Comparison of ENCODE assay signal across 23 cellular contexts in genomic region chr7:128875523-128875948, GRCh38. TPM values are rescaled to one million over a fixed set of nuclear protein-coding genes. Genes with fewer than 3 reads are reported as not detected.
DNase-seq lines count a peak whose midpoint lies in the region; ATAC-seq, FAIRE-seq and TF ChIP-seq lines count a peak whose summit lies in the region.
"Had no signal": no experiment of that assay in that cellular context is flagged by ENCODE, and none has a peak within 500 bp of the region (broad histone marks: within the 10 kb centered on the region; RNA-seq: fewer than 3 reads in every experiment).

No MANE protein-coding gene starts in this region.

- 0 out of 4 replicates have a peak overlapping the region, but pooled peaks of 1 of the 2 experiments have one; percentile 26 for H3K9ac ChIP-seq in K562 (ENCODE audit: insufficient read depth in 1 of 2, low read depth in 2 of 2, low read length in 2 of 2)
- H3K9ac ChIP-seq: BLaER1, GM23248 had no signal

- H3K36me3 ChIP-seq in K562 (ENCODE audit: control insufficient read depth, insufficient read depth, low read length) (no peaks in the 10 kb centered on the region), osteoblast (ENCODE audit: insufficient read depth, low read length) (no peaks in the 10 kb centered on the region), aorta (ENCODE audit: control insufficient read depth in 1 of 2, insufficient read depth in 2 of 2, low read length in 1 of 2) (no peaks in the 10 kb centered on the region)
- H3K36me3 ChIP-seq: BLaER1 had no signal

- no peak for TF ChIP-seq POLR2A in K562 (conservative IDR thresholded peaks at IDR 0.05)

- WGBS in right cardiac atrium = 53% methylated on average over 8 of the region's 8 CpGs
- 16% methylated on average over 8 of the region's 8 CpGs for WGBS in K562 (ENCODE audit: insufficient coverage, low coverage, missing lambda C conversion rate)
- WGBS in aorta, 2 donors = 74 to 78% methylated on average over 8 of the region's 8 CpGs

- H3K4me2 ChIP-seq in K562 (ENCODE audit: insufficient read depth, low read length) (no peak overlapping the region), osteoblast (ENCODE audit: insufficient read depth, low read length) (no peak overlapping the region)
- H3K4me2 ChIP-seq: BLaER1 had no signal

- DNase-seq in right cardiac atrium (peak in 2 of 3 donors; percentile 2 to 25), left cardiac atrium (no peak), K562 (ENCODE audit: extremely low read depth in 1 of 4, low spot score in 3 of 4) (no peak), osteoblast (ENCODE audit: insufficient read length, low spot score, missing footprints) (peak; percentile 21), aorta (peak; percentile 16 to 36), mucosa of gallbladder (ENCODE audit: low spot score) (no peak), MCF 10A (ENCODE audit: unreplicated experiment) (no peak)
- DNase-seq: Caco-2; CD4-positive, alpha-beta T cell; DMS 273 treated with DMSO at 0.1 percent for 48 hours; DND-41; GM23248; H9; IMR-90; MV-4-11; NCI-H446 treated with DMSO at 0.1 percent for 48 hours; PC-3; SHP77 treated with DMSO at 0.1 percent for 48 hours had no signal

- no peaks in the 10 kb centered on the region; the same call in 1 of the 2 replicates for H4K20me1 ChIP-seq in K562 (replicated peaks; ENCODE audit: control insufficient read depth, insufficient read depth, low read length)
- no peaks in the 10 kb centered on the region for H4K20me1 ChIP-seq in osteoblast (ENCODE audit: insufficient read depth, low read length)

- H3K27me3 ChIP-seq in right cardiac atrium (ENCODE audit: control insufficient read depth, insufficient read depth) (no peaks in the 10 kb centered on the region), K562 (ENCODE audit: control insufficient read depth in 2 of 2, insufficient read depth in 2 of 2, low read length in 2 of 2) (no peaks in the 10 kb centered on the region), osteoblast (ENCODE audit: insufficient read depth, low read length) (peaks cover 6% of the 10 kb centered on the region), aorta (ENCODE audit: control insufficient read depth in 1 of 2, insufficient read depth in 2 of 2, low read length in 1 of 2) (no peaks in the 10 kb centered on the region)

- no peak for TF ChIP-seq EP300 in K562 (IDR thresholded peaks at IDR 0.05; ENCODE audit: low read length)

- POLR2A ChIA-PET in K562 (lab: Yijun Ruan, JAX) (interaction anchor here (1.2 to 1.8 kb wide), 4 partner anchors 8 to 119 kb away, joined by 3 to 9 read pairs (median 5); partner anchors contain the start of gene ATP6V1F), MCF 10A (lab: Yijun Ruan, JAX) (no interaction called here)

- FAIRE-seq in K562 (lab: Jason Lieb, UNC) = no peak
- FAIRE-seq: GM12878 had no signal

- no peak for TF ChIP-seq RAD21 in K562 (CRISPR knock-in tag; conservative IDR thresholded peaks at IDR 0.05 in 1 of 2, IDR thresholded peaks at IDR 0.05 in 1 of 2)

- no peak overlapping the region for H3K27ac Mint-ChIP-seq in MCF 10A (ENCODE audit: low read depth, unreplicated experiment)
- H3K27ac Mint-ChIP-seq: CD4-positive, alpha-beta T cell; H9 had no signal

- H3K79me2 ChIP-seq in K562 (ENCODE audit: control insufficient read depth, insufficient read depth, low read length) (no peaks in the 10 kb centered on the region), osteoblast (ENCODE audit: insufficient read depth, low read length) (no peaks in the 10 kb centered on the region)

- no peaks in the 10 kb centered on the region for H3K27me3 Mint-ChIP-seq in MCF 10A (ENCODE audit: insufficient read depth, unreplicated experiment)
- H3K27me3 Mint-ChIP-seq: CD4-positive, alpha-beta T cell had no signal

- no peak overlapping the region for H3K27ac ChIP-seq in right cardiac atrium (ENCODE audit: low read length)
- H3K27ac ChIP-seq in K562 (ENCODE audit: extremely low read depth, low read depth, low read length) = no peak overlapping the region
- no peak overlapping the region for H3K27ac ChIP-seq in osteoblast (ENCODE audit: low read depth, low read length)
- no peak overlapping the region for H3K27ac ChIP-seq in aorta (ENCODE audit: low read depth in 1 of 2, low read length in 2 of 2)
- H3K27ac ChIP-seq: BLaER1, GM23248 had no signal

- TF ChIP-seq CTCF in K562 (IDR thresholded peaks at IDR 0.05 in 2 of 3, conservative IDR thresholded peaks at IDR 0.05 in 1 of 3; ENCODE audit: insufficient read depth in 2 of 3, low read depth in 1 of 3, low read length in 3 of 3) (no peak), osteoblast (IDR thresholded peaks at IDR 0.05; ENCODE audit: extremely low read depth, low read depth, low read length) (no peak), MCF 10A (IDR thresholded peaks at IDR 0.05; ENCODE audit: unreplicated experiment) (no peak)

- intact Hi-C loops in right cardiac atrium (cut with DNase I) (no loop called here), left cardiac atrium (cut with DNase I) (no loop called here), K562 (cut with micrococcal nuclease) (no loop called here), aorta (cut with DNase I) (no loop called here), MCF 10A (cut with micrococcal nuclease) (no loop called here)

- H3K9me3 ChIP-seq in right cardiac atrium (ENCODE audit: control insufficient read depth, low read length) (no peaks in the 10 kb centered on the region), K562 (replicated peaks; ENCODE audit: control insufficient read depth, insufficient read depth, low read depth, low read length) (no peaks in the 10 kb centered on the region), osteoblast (ENCODE audit: low read depth, low read length) (no peaks in the 10 kb centered on the region), aorta (ENCODE audit: control insufficient read depth, low read length) (no peaks in the 10 kb centered on the region)
- H3K9me3 ChIP-seq: BLaER1, Caco-2 had no signal

- no peaks in the 10 kb centered on the region for H3K9me3 Mint-ChIP-seq in MCF 10A (ENCODE audit: unreplicated experiment)
- H3K9me3 Mint-ChIP-seq: CD4-positive, alpha-beta T cell; H9 had no signal

- H2AFZ ChIP-seq in K562 (ENCODE audit: low read depth, low read length) (no peak overlapping the region), osteoblast (ENCODE audit: low read length) (no peak overlapping the region)
- H2AFZ ChIP-seq: GM23248 had no signal

- no peak overlapping the region for H3K4me3 Mint-ChIP-seq in MCF 10A (ENCODE audit: unreplicated experiment)
- H3K4me3 Mint-ChIP-seq: CD4-positive, alpha-beta T cell; H9 had no signal

- BruUV-seq in K562 (replicated peaks; lab: Mats Ljungman, UMichigan) = no TSS peak
- no TSS peak for BruUV-seq in MCF 10A (replicated peaks; lab: Mats Ljungman, UMichigan)

- H3K36me3 Mint-ChIP-seq in MCF 10A (ENCODE audit: insufficient read depth, unreplicated experiment) = no peaks in the 10 kb centered on the region

- no peaks in the 10 kb centered on the region for H3K4me1 Mint-ChIP-seq in MCF 10A (ENCODE audit: insufficient read depth, unreplicated experiment)

- in situ Hi-C loops in K562 (cut with MboI) = loop anchor here (5.0 kb wide), 1 partner anchor 398 kb away; the partner anchor contains the start of gene METTL2B

- CTCF ChIA-PET in K562 (lab: Yijun Ruan, JAX; ENCODE audit: low intra/inter-chr PET ratio) = interaction anchor here (0.6 kb wide), 1 partner anchor 79 kb away, joined by 4 read pairs; no protein-coding TSS in a partner anchor
- CTCF ChIA-PET in MCF 10A (lab: Yijun Ruan, JAX) = interaction anchor here (0.6 to 4.3 kb wide), 4 partner anchors 8 to 363 kb away, joined by 3 to 25 read pairs (median 3); partner anchors contain the start of gene ATP6V1F

- ATAC-seq in right cardiac atrium (no peak), left cardiac atrium (no peak), K562 (no peak), aorta (ENCODE audit: low FRiP score) (no peak), HG03045 (IDR thresholded peaks at IDR 0.05; ENCODE audit: unreplicated experiment) (no peak)
- ATAC-seq: GM12878, PC-3 had no signal

- no peaks in the 10 kb centered on the region for H3K4me1 ChIP-seq in right cardiac atrium (ENCODE audit: control insufficient read depth, insufficient read depth, low read length)
- H3K4me1 ChIP-seq in K562 (replicated peaks in 1 of 2; ENCODE audit: control insufficient read depth in 2 of 2, insufficient read depth in 2 of 2, low read length in 2 of 2) = peaks cover 0 to 48% of the 10 kb centered on the region in 2 experiments; a peak in 3 of 5 replicates
- no peaks in the 10 kb centered on the region for H3K4me1 ChIP-seq in osteoblast (ENCODE audit: insufficient read depth, low read length)
- no peaks in the 10 kb centered on the region for H3K4me1 ChIP-seq in aorta (ENCODE audit: control insufficient read depth in 1 of 2, insufficient read depth in 2 of 2, low read length in 2 of 2)

- H3K4me3 ChIP-seq in right cardiac atrium (ENCODE audit: low read length) (no peak overlapping the region), K562 (no peak overlapping the region), osteoblast (ENCODE audit: insufficient read depth, low read length) (no peak overlapping the region), aorta (ENCODE audit: low read length in 2 of 2) (no peak overlapping the region)
- H3K4me3 ChIP-seq: BLaER1, GM12878, GM23248 had no signal

- H3K9me1 ChIP-seq in K562 (ENCODE audit: control insufficient read depth, insufficient read depth, low read length) = no peaks in the 10 kb centered on the region

RNA-seq across cellular contexts. Expression of gene ATP6V1F, which starts 12.9 kb away (rescaled TPM):
- 100 to 1,000 TPM; 127 to 139 (median 134) TPM for total RNA-seq in right cardiac atrium
- 224 TPM for polyA plus RNA-seq in right cardiac atrium
- total RNA-seq in left cardiac atrium = 100 to 1,000 TPM; 117 to 119 TPM
- total RNA-seq in K562 (2011; cell fraction: chromatin; rRNA removed; ENCODE audit: low replicate concordance) = 21.6 and 54.5 TPM in 2 replicates
- total RNA-seq in K562 (2011; cell fraction: nucleolus; rRNA removed) = 72.7 and 74.7 TPM in 2 replicates
- total RNA-seq in K562 (2011; cell fraction: nucleoplasm; rRNA removed) = 70.9 and 89.2 TPM in 2 replicates
- total RNA-seq in K562 (2014; rRNA removed) = 265 and 341 TPM in 2 replicates
- total RNA-seq in K562 (2014; rRNA removed; fragmentation: Illumina TruSeq; extraction: Trizol) = 174 and 206 TPM in 2 replicates
- 332 and 336 TPM in 2 replicates for total RNA-seq in K562 (2015; rRNA removed; fragmentation: Illumina TruSeq; extraction: Trizol)
- 378 and 393 TPM in 2 replicates for total RNA-seq in K562 (2021)
- 507 and 542 TPM in 2 replicates for polyA plus RNA-seq in K562 (2011; rRNA removed)
- 869 and 1,641 TPM in 2 replicates for polyA plus RNA-seq in K562 (2011; cell fraction: cytosol; rRNA removed)
- polyA plus RNA-seq in K562 (2011; cell fraction: nucleus; rRNA removed) = 256 and 267 TPM in 2 replicates
- 454 and 820 TPM in 2 replicates for polyA plus RNA-seq in K562 (2012)
- polyA plus RNA-seq in K562 (2014; fragmentation: Illumina TruSeq; extraction: Trizol) = 604 and 714 TPM in 2 replicates
- polyA plus RNA-seq in K562 (2014; fragmentation: Nextera tagmentation; extraction: Ambion mirVana) = 1,000 to 10,000 TPM in 1 of 2 experiments, 100 to 1,000 TPM in 1; 733 to 1,123 TPM
- 568 and 645 TPM in 2 replicates for polyA plus RNA-seq in K562 (2014; rRNA removed)
- 83.2 and 101 TPM in 2 replicates for polyA minus RNA-seq in K562 (2011; rRNA and poly(A)+ RNA removed)
- 93.9 and 97.2 TPM in 2 replicates for polyA minus RNA-seq in K562 (2011; cell fraction: cytosol; rRNA and poly(A)+ RNA removed)
- polyA minus RNA-seq in K562 (2011; cell fraction: nucleus; rRNA and poly(A)+ RNA removed) = 35.3 and 68.5 TPM in 2 replicates
- 91.9 and 95.2 TPM in 2 replicates for total RNA-seq in osteoblast
- total RNA-seq in aorta = 10 to 100 TPM; 83.7 to 84.8 TPM
- 100 to 1,000 TPM; 120 to 270 TPM for polyA plus RNA-seq in aorta
- total RNA-seq in mucosa of gallbladder = 118 TPM
- total RNA-seq in MCF 10A (2022) = 125 and 152 TPM in 2 replicates

RNA-seq across cellular contexts. Expression of gene KCP, which starts 35.0 kb away (rescaled TPM):
- total RNA-seq in right cardiac atrium = under 1 TPM; 0.23 to 0.28 (median 0.24) TPM
- polyA plus RNA-seq in right cardiac atrium = 0.36 TPM
- total RNA-seq in left cardiac atrium = under 1 TPM; 0.31 to 0.50 TPM
- total RNA-seq in K562 (2011; cell fraction: chromatin; rRNA removed; ENCODE audit: low replicate concordance) = 0.19 and 2.1 TPM in 2 replicates
- total RNA-seq in K562 (2011; cell fraction: nucleolus; rRNA removed) = 0.79 and 1.3 TPM in 2 replicates
- 0.73 and 0.84 TPM in 2 replicates for total RNA-seq in K562 (2011; cell fraction: nucleoplasm; rRNA removed)
- 0.09 TPM in 1 of 2 replicates, not detected in the other for total RNA-seq in K562 (2014; rRNA removed)
- not detected in 2 replicates for total RNA-seq in K562 (2014; rRNA removed; fragmentation: Illumina TruSeq; extraction: Trizol)
- total RNA-seq in K562 (2015; rRNA removed; fragmentation: Illumina TruSeq; extraction: Trizol) = 0.15 TPM in 1 of 2 replicates, not detected in the other
- 0.16 TPM in 1 of 2 replicates, not detected in the other for total RNA-seq in K562 (2021)
- polyA plus RNA-seq in K562 (2011; rRNA removed) = 0.07 and 0.09 TPM in 2 replicates
- polyA plus RNA-seq in K562 (2011; cell fraction: cytosol; rRNA removed) = 0.15 TPM in 1 of 2 replicates, not detected in the other
- 0.86 and 1.5 TPM in 2 replicates for polyA plus RNA-seq in K562 (2011; cell fraction: nucleus; rRNA removed)
- polyA plus RNA-seq in K562 (2012) = 0.34 and 3.9 TPM in 2 replicates
- polyA plus RNA-seq in K562 (2014; fragmentation: Illumina TruSeq; extraction: Trizol) = not detected in 2 replicates
- under 1 TPM; 0.06 to 0.17 TPM for polyA plus RNA-seq in K562 (2014; fragmentation: Nextera tagmentation; extraction: Ambion mirVana)
- 0.09 and 0.15 TPM in 2 replicates for polyA plus RNA-seq in K562 (2014; rRNA removed)
- 0.11 TPM in 1 of 2 replicates, not detected in the other for polyA minus RNA-seq in K562 (2011; rRNA and poly(A)+ RNA removed)
- not detected in 2 replicates for polyA minus RNA-seq in K562 (2011; cell fraction: cytosol; rRNA and poly(A)+ RNA removed)
- polyA minus RNA-seq in K562 (2011; cell fraction: nucleus; rRNA and poly(A)+ RNA removed) = 0.54 and 0.67 TPM in 2 replicates
- total RNA-seq in osteoblast = 0.88 and 1.1 TPM in 2 replicates
- total RNA-seq in aorta = 1 to 10 TPM; 2.1 to 6.1 TPM
- polyA plus RNA-seq in aorta = under 1 TPM in 1 of 2 donors, not detected in 1; 0.15 TPM
- 5.2 TPM for total RNA-seq in mucosa of gallbladder
- total RNA-seq in MCF 10A (2022) = 0.42 and 0.68 TPM in 2 replicates
- total RNA-seq: A673, GM23248, IMR-90, RPMI7951 had no signal

RNA-seq across cellular contexts. Expression of gene FLNC, which starts 45.3 kb away (rescaled TPM):
- total RNA-seq in right cardiac atrium (100 to 1,000 TPM; 244 to 358 (median 285) TPM), left cardiac atrium (100 to 1,000 TPM; 226 to 257 TPM), K562 (2014; rRNA removed) (60.7 and 94.5 TPM in 2 replicates), K562 (2014; rRNA removed; fragmentation: Illumina TruSeq; extraction: Trizol) (11.4 and 18.2 TPM in 2 replicates), K562 (2015; rRNA removed; fragmentation: Illumina TruSeq; extraction: Trizol) (28.8 and 33.3 TPM in 2 replicates), K562 (2021) (148 and 155 TPM in 2 replicates), osteoblast (93.7 and 130 TPM in 2 replicates), aorta (100 to 1,000 TPM; 135 to 245 TPM), mucosa of gallbladder (236 TPM), MCF 10A (2022) (0.28 and 0.44 TPM in 2 replicates)
- polyA plus RNA-seq in right cardiac atrium (216 TPM), K562 (2011; rRNA removed) (10.3 and 11.4 TPM in 2 replicates), K562 (2014; fragmentation: Illumina TruSeq; extraction: Trizol) (32.8 and 55.3 TPM in 2 replicates), K562 (2014; fragmentation: Nextera tagmentation; extraction: Ambion mirVana) (1 to 10 TPM in 1 of 2 experiments, under 1 TPM in 1; 0.90 to 1.1 TPM), K562 (2014; rRNA removed) (29.0 and 34.7 TPM in 2 replicates), aorta (10 to 100 TPM in 1 of 2 donors, 1 to 10 TPM in 1; 7.8 to 18.3 TPM)
- 62.5 and 206 TPM in 2 replicates for total RNA-seq in K562 (2011; cell fraction: chromatin; rRNA removed; ENCODE audit: low replicate concordance)
- total RNA-seq in K562 (2011; cell fraction: nucleolus; rRNA removed) = 132 and 134 TPM in 2 replicates
- total RNA-seq in K562 (2011; cell fraction: nucleoplasm; rRNA removed) = 72.1 and 81.0 TPM in 2 replicates
- 11.4 and 26.8 TPM in 2 replicates for polyA plus RNA-seq in K562 (2011; cell fraction: cytosol; rRNA removed)
- polyA plus RNA-seq in K562 (2011; cell fraction: nucleus; rRNA removed) = 58.5 and 126 TPM in 2 replicates
- 66.6 and 106 TPM in 2 replicates for polyA plus RNA-seq in K562 (2012)
- polyA minus RNA-seq in K562 (2011; rRNA and poly(A)+ RNA removed) = 15.1 and 41.9 TPM in 2 replicates
- polyA minus RNA-seq in K562 (2011; cell fraction: cytosol; rRNA and poly(A)+ RNA removed) = 127 and 146 TPM in 2 replicates
- polyA minus RNA-seq in K562 (2011; cell fraction: nucleus; rRNA and poly(A)+ RNA removed) = 53.1 and 53.6 TPM in 2 replicates

Comparison
In these comparisons a context has a peak if more than half of its experiments do, and no peak if none do; other contexts are left out.
1. DNase-seq: peak in right cardiac atrium (2 of 3), osteoblast (single experiment) and aorta (2 of 2); none in left cardiac atrium (single experiment), K562 (0 of 4), mucosa of gallbladder (single experiment) and MCF 10A (single experiment).